Comparison of ENCODE assay signal across 15 cellular contexts in genomic region chr1:246297314-246298273, GRCh38.
DNase-seq lines count a peak whose midpoint lies in the region; TF ChIP-seq lines count a peak whose summit lies in the region.
"Had no signal": no experiment of that assay in that cellular context is flagged by ENCODE, and none has a peak within 500 bp of the region (broad histone marks: within the 10 kb centered on the region; RNA-seq: fewer than 3 reads in every experiment).

No MANE protein-coding gene starts in this region.

- peak overlapping the region; percentile 91; the same call in 1 of the 2 replicates for H3K27ac ChIP-seq in VCaP
- H3K27ac ChIP-seq: tibial nerve had no signal

- peak; percentile 20 for DNase-seq in DMS79 treated with DMSO at 0.1 percent for 48 hours (lab: John Stamatoyannopoulos, UW)
- DNase-seq in DMS79 (lab: John Stamatoyannopoulos, UW) = no peak
- DNase-seq in LHCN-M2 (ENCODE audit: low read depth) = peak; percentile 28
- DNase-seq in myocyte (ENCODE audit: low read depth) = peak; percentile 8
- DNase-seq in NCI-H345 (lab: John Stamatoyannopoulos, UW) = no peak
- DNase-seq in A172 (ENCODE audit: low spot score) = no peak
- no peak for DNase-seq in NCI-H146 treated with DMSO at 0.1 percent for 48 hours (lab: John Stamatoyannopoulos, UW; ENCODE audit: unreplicated experiment)
- DNase-seq: 8988T; activated T-cell treated with anti-CD3 and anti-CD28 coated beads, Interleukin-2, amount 50 U/mL, for 1 hour; C1 segment of cervical spinal cord; DMS 273 treated with DMSO at 0.1 percent for 48 hours; right cardiac atrium; stimulated activated naive CD4-positive, alpha-beta T cell had no signal

- peak; percentile 49 for TF ChIP-seq CTCF in VCaP (conservative IDR thresholded peaks at IDR 0.05)

Comparison
In these comparisons a context has a peak if more than half of its experiments do, and no peak if none do; other contexts are left out.
1. DNase-seq: peak in DMS79 treated with DMSO at 0.1 percent for 48 hours (single experiment), LHCN-M2 (single experiment) and myocyte (single experiment); none in DMS79 (single experiment), NCI-H345 (single experiment), A172 (single experiment) and NCI-H146 treated with DMSO at 0.1 percent for 48 hours (single experiment).